ENCODE assay signal across 1 cellular context in the genomic region with DNA sequence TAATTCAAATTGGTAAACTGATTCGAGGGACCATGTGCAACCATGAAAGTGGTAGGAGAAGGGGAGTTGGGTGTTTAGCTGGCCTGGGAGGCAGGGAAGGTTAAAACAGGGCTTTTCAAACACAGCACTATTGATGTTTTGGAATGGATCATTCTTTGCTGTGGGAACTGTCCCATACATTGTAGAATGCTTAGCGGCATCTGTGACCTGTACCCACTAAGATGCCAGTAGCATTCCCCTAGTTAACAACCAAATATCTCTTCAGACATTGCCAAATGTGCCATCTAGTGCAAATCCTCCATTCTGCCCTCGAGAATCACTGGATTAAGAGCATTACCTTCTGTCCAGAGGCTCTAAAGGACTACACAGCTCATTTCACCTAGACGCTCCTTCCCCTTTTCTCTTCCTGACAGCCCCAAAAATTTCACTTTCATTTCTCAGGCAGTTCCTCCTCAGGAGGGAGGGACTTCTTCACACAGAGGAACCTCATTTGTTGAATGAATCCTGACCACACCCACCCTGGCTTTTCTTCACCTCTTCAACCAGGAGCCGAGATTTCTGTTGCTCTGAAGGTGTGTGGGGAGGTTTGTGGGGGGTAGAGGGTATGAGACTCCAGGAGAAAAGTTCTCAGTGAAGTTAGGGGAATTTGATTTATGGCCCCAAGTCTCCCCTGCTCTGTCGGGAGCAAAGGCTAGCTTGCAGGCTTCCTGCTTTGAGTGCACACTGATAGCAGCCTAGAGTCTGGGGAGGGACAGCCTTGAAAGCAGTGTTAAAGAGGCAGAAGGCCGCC.
A peak's percentile ranks its signal among the peaks of the same experiment; 100 is the strongest.
TF ChIP-seq lines count a peak whose summit lies in the region.

A gene with protein sequence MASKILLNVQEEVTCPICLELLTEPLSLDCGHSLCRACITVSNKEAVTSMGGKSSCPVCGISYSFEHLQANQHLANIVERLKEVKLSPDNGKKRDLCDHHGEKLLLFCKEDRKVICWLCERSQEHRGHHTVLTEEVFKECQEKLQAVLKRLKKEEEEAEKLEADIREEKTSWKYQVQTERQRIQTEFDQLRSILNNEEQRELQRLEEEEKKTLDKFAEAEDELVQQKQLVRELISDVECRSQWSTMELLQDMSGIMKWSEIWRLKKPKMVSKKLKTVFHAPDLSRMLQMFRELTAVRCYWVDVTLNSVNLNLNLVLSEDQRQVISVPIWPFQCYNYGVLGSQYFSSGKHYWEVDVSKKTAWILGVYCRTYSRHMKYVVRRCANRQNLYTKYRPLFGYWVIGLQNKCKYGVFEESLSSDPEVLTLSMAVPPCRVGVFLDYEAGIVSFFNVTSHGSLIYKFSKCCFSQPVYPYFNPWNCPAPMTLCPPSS (plus strand): TSS at position 513 of the 790 bp plus-strand sequence. CDS start 7,331 bp downstream, outside the sequence.

TF ChIP-seq in K562, 482 proteins besides CTCF, POLR2A, EP300 and RAD21 (continued from another document and continues in another):
- TF ChIP-seq, protein P1, sequence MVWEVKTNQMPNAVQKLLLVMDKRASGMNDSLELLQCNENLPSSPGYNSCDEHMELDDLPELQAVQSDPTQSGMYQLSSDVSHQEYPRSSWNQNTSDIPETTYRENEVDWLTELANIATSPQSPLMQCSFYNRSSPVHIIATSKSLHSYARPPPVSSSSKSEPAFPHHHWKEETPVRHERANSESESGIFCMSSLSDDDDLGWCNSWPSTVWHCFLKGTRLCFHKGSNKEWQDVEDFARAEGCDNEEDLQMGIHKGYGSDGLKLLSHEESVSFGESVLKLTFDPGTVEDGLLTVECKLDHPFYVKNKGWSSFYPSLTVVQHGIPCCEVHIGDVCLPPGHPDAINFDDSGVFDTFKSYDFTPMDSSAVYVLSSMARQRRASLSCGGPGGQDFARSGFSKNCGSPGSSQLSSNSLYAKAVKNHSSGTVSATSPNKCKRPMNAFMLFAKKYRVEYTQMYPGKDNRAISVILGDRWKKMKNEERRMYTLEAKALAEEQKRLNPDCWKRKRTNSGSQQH (CRISPR knock-in tag; IDR thresholded peaks at IDR 0.05) = no peak
- TF ChIP-seq NR2C1 (IDR thresholded peaks at IDR 0.05) (no peak), NR2C1 (tag; IDR thresholded peaks at IDR 0.05) (no peak), ZNF174 (CRISPR knock-in tag; IDR thresholded peaks at IDR 0.05) (no peak), DPF2 (IDR thresholded peaks at IDR 0.05) (peak; percentile 37; the same call in 1 of the 2 replicates), SP1 (CRISPR knock-in tag; IDR thresholded peaks at IDR 0.05) (peak; percentile 58; the same call in 1 of the 2 replicates), RCOR1 (IDR thresholded peaks at IDR 0.05; ENCODE audit: borderline replicate concordance in 1 of 2, low read depth in 2 of 2, low read length in 2 of 2) (peak in 1 of 2 experiments; percentile 47; a peak in 1 of 4 replicates), ZKSCAN3 (CRISPR knock-in tag; IDR thresholded peaks at IDR 0.05) (no peak), TCF3 (CRISPR knock-in tag; IDR thresholded peaks at IDR 0.05) (no peak), SUPT5H (IDR thresholded peaks at IDR 0.05) (0 out of 2 replicates have a peak, but pooled peaks have one; percentile 48), ESRRA (IDR thresholded peaks at IDR 0.05; ENCODE audit: borderline replicate concordance, low read depth) (no peak), ARNT (IDR thresholded peaks at IDR 0.05) (no peak), MCM7 (IDR thresholded peaks at IDR 0.05) (no peak), TAF7 (tag; IDR thresholded peaks at IDR 0.05) (no peak), NFXL1 (CRISPR knock-in tag; IDR thresholded peaks at IDR 0.05) (no peak), ELF4 (CRISPR knock-in tag; IDR thresholded peaks at IDR 0.05) (no peak), RNF2 (IDR thresholded peaks at IDR 0.05) (no peak), PHF20 (IDR thresholded peaks at IDR 0.05; ENCODE audit: partially characterized antibody) (peak; percentile 31), KDM5B (IDR thresholded peaks at IDR 0.05; ENCODE audit: insufficient replicate concordance, low read depth, low read length) (peak; percentile 58), WHSC1 (IDR thresholded peaks at IDR 0.05; ENCODE audit: low read length) (no peak), CCNT2 (IDR thresholded peaks at IDR 0.05; ENCODE audit: borderline replicate concordance, extremely low read depth, insufficient read length, low read depth, low read length) (no peak)
- TF ChIP-seq, protein P2, sequence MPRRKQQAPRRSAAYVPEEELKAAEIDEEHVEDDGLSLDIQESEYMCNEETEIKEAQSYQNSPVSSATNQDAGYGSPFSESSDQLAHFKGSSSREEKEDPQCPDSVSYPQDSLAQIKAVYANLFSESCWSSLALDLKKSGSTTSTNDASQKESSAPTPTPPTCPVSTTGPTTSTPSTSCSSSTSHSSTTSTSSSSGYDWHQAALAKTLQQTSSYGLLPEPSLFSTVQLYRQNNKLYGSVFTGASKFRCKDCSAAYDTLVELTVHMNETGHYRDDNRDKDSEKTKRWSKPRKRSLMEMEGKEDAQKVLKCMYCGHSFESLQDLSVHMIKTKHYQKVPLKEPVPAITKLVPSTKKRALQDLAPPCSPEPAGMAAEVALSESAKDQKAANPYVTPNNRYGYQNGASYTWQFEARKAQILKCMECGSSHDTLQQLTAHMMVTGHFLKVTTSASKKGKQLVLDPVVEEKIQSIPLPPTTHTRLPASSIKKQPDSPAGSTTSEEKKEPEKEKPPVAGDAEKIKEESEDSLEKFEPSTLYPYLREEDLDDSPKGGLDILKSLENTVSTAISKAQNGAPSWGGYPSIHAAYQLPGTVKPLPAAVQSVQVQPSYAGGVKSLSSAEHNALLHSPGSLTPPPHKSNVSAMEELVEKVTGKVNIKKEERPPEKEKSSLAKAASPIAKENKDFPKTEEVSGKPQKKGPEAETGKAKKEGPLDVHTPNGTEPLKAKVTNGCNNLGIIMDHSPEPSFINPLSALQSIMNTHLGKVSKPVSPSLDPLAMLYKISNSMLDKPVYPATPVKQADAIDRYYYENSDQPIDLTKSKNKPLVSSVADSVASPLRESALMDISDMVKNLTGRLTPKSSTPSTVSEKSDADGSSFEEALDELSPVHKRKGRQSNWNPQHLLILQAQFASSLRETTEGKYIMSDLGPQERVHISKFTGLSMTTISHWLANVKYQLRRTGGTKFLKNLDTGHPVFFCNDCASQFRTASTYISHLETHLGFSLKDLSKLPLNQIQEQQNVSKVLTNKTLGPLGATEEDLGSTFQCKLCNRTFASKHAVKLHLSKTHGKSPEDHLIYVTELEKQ (CRISPR knock-in tag; IDR thresholded peaks at IDR 0.05) = no peak
- TF ChIP-seq, protein P3, sequence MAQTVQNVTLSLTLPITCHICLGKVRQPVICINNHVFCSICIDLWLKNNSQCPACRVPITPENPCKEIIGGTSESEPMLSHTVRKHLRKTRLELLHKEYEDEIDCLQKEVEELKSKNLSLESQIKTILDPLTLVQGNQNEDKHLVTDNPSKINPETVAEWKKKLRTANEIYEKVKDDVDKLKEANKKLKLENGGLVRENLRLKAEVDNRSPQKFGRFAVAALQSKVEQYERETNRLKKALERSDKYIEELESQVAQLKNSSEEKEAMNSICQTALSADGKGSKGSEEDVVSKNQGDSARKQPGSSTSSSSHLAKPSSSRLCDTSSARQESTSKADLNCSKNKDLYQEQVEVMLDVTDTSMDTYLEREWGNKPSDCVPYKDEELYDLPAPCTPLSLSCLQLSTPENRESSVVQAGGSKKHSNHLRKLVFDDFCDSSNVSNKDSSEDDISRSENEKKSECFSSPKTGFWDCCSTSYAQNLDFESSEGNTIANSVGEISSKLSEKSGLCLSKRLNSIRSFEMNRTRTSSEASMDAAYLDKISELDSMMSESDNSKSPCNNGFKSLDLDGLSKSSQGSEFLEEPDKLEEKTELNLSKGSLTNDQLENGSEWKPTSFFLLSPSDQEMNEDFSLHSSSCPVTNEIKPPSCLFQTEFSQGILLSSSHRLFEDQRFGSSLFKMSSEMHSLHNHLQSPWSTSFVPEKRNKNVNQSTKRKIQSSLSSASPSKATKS (CRISPR knock-in tag; IDR thresholded peaks at IDR 0.05) = no peak
- TF ChIP-seq, protein P4, sequence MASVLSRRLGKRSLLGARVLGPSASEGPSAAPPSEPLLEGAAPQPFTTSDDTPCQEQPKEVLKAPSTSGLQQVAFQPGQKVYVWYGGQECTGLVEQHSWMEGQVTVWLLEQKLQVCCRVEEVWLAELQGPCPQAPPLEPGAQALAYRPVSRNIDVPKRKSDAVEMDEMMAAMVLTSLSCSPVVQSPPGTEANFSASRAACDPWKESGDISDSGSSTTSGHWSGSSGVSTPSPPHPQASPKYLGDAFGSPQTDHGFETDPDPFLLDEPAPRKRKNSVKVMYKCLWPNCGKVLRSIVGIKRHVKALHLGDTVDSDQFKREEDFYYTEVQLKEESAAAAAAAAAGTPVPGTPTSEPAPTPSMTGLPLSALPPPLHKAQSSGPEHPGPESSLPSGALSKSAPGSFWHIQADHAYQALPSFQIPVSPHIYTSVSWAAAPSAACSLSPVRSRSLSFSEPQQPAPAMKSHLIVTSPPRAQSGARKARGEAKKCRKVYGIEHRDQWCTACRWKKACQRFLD (CRISPR knock-in tag; IDR thresholded peaks at IDR 0.05) = no peak
- TF ChIP-seq, protein P5, sequence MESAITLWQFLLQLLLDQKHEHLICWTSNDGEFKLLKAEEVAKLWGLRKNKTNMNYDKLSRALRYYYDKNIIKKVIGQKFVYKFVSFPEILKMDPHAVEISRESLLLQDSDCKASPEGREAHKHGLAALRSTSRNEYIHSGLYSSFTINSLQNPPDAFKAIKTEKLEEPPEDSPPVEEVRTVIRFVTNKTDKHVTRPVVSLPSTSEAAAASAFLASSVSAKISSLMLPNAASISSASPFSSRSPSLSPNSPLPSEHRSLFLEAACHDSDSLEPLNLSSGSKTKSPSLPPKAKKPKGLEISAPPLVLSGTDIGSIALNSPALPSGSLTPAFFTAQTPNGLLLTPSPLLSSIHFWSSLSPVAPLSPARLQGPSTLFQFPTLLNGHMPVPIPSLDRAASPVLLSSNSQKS (CRISPR knock-in tag; IDR thresholded peaks at IDR 0.05) = no peak
- TF ChIP-seq, protein P6, sequence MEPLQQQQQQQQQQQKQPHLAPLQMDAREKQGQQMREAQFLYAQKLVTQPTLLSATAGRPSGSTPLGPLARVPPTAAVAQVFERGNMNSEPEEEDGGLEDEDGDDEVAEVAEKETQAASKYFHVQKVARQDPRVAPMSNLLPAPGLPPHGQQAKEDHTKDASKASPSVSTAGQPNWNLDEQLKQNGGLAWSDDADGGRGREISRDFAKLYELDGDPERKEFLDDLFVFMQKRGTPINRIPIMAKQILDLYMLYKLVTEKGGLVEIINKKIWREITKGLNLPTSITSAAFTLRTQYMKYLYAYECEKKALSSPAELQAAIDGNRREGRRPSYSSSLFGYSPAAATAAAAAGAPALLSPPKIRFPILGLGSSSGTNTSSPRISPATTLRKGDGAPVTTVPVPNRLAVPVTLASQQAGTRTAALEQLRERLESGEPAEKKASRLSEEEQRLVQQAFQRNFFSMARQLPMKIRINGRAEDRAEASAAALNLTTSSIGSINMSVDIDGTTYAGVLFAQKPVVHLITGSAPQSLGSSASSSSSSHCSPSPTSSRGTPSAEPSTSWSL (CRISPR knock-in tag; IDR thresholded peaks at IDR 0.05; ENCODE audit: borderline replicate concordance) = no peak
- TF ChIP-seq, protein P7, sequence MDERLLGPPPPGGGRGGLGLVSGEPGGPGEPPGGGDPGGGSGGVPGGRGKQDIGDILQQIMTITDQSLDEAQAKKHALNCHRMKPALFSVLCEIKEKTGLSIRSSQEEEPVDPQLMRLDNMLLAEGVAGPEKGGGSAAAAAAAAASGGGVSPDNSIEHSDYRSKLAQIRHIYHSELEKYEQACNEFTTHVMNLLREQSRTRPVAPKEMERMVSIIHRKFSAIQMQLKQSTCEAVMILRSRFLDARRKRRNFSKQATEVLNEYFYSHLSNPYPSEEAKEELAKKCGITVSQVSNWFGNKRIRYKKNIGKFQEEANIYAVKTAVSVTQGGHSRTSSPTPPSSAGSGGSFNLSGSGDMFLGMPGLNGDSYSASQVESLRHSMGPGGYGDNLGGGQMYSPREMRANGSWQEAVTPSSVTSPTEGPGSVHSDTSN (CRISPR knock-in tag; IDR thresholded peaks at IDR 0.05; ENCODE audit: low read depth) = no peak
- TF ChIP-seq, protein P7 (tag; conservative IDR thresholded peaks at IDR 0.05; ENCODE audit: low read depth) = peak; percentile 80
